ENCODE assay signal across 25 cellular contexts in the genomic region with DNA sequence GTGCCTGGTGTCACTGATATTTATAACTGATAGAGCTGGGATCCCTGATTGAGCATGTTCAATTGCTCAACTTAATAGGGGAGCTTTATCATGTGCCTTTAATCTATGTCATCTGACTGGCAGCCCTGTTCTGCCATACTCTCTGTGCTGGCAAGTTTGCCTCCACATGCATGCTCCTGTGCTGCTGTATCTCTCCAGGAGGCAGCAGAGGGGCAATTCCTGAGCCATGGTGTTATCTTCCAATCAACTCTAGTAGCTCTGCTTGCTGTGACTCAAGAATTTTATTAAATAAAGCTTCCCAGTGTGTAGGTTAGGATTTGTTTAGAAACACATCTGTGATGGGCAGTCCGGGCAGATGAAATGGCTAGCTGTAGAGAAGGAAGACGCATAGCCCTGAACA.
"Had no signal": no experiment of that assay in that cellular context is flagged by ENCODE, and none has a peak within 500 bp of the region (broad histone marks: within the 10 kb centered on the region; RNA-seq: fewer than 3 reads in every experiment).

No MANE protein-coding gene starts in this region.

- DNase-seq: colonic mucosa; effector CD8-positive, alpha-beta T cell; foreskin keratinocyte; heart left ventricle; left ventricle myocardium superior; lower lobe of right lung; natural killer cell; right cardiac atrium; sigmoid colon; spleen; stimulated activated CD4-positive, alpha-beta T cell treated with anti-CD3 and anti-CD28 coated beads, Interleukin-4, amount 100 ng/mL, for 4 hours; stimulated activated naive CD8-positive, alpha-beta T cell treated with anti-CD3 and anti-CD28 coated beads, Interleukin-15, Interleukin-2, amounts not matched to agents 100 U/mL and 50 U/mL, for 24 hours; substantia nigra; testis; tibial artery had no signal

- H3K9me3 Mint-ChIP-seq: neural crest cell; stimulated activated memory B cell treated with anti-CD40 and anti-IgM and Interleukin-4, amounts not matched to agents 10 μg/mL and 1 μg/mL and 100 μg/mL, for 72 hours; type B pancreatic cell had no signal

- H3K4me2 ChIP-seq: hepatocyte had no signal

- H3K27ac ChIP-seq: colonic mucosa, esophagus muscularis mucosa, foreskin keratinocyte, gastroesophageal sphincter, heart left ventricle, hepatocyte, lower lobe of right lung, prostate gland, sigmoid colon, spleen, testis, tibial artery had no signal

- H3K36me3 Mint-ChIP-seq: stimulated activated memory B cell treated with anti-CD40 and anti-IgM and Interleukin-4, amounts not matched to agents 10 μg/mL and 1 μg/mL and 100 μg/mL, for 72 hours; type B pancreatic cell had no signal

- H3K4me1 ChIP-seq: colonic mucosa, esophagus muscularis mucosa, foreskin keratinocyte, gastroesophageal sphincter, heart left ventricle, lower lobe of right lung, prostate gland, sigmoid colon, spleen, testis, tibial artery had no signal

- H3K79me2 ChIP-seq: hepatocyte had no signal

- H3K27ac Mint-ChIP-seq: dendritic cell treated with granulocyte-macrophage colony-stimulating factor and Interleukin-4, amounts not matched to agents 40 ng/mL and 50 ng/mL, for 4 days; natural killer cell; stimulated activated memory B cell treated with anti-CD40 and anti-IgM and Interleukin-4, amounts not matched to agents 10 μg/mL and 1 μg/mL and 100 μg/mL, for 72 hours; type B pancreatic cell had no signal

- H3K9me3 ChIP-seq: colonic mucosa, esophagus muscularis mucosa, gastroesophageal sphincter, lower lobe of right lung, prostate gland, sigmoid colon, testis, tibial artery had no signal

- ATAC-seq: foreskin keratinocyte; gastroesophageal sphincter; heart left ventricle; left ventricle myocardium superior; lower lobe of right lung; natural killer cell; right cardiac atrium; stimulated activated memory B cell treated with anti-CD40 and anti-IgM and Interleukin-4, amounts not matched to agents 10 μg/mL and 1 μg/mL and 100 μg/mL, for 72 hours; stimulated activated naive CD8-positive, alpha-beta T cell treated with anti-CD3 and anti-CD28 coated beads, Interleukin-15, Interleukin-2, amounts not matched to agents 100 U/mL and 50 U/mL, for 24 hours had no signal

- H3K27me3 Mint-ChIP-seq: dendritic cell treated with granulocyte-macrophage colony-stimulating factor and Interleukin-4, amounts not matched to agents 40 ng/mL and 50 ng/mL, for 4 days; stimulated activated memory B cell treated with anti-CD40 and anti-IgM and Interleukin-4, amounts not matched to agents 10 μg/mL and 1 μg/mL and 100 μg/mL, for 72 hours; type B pancreatic cell had no signal

- H3K4me1 Mint-ChIP-seq: natural killer cell; neural crest cell; stimulated activated memory B cell treated with anti-CD40 and anti-IgM and Interleukin-4, amounts not matched to agents 10 μg/mL and 1 μg/mL and 100 μg/mL, for 72 hours had no signal

- H3K36me3 ChIP-seq: colonic mucosa, esophagus muscularis mucosa, gastroesophageal sphincter, heart left ventricle, lower lobe of right lung, prostate gland, sigmoid colon, spleen, tibial artery had no signal

- FAIRE-seq: endothelial cell of umbilical vein, keratinocyte had no signal

- H2AFZ ChIP-seq: hepatocyte had no signal

- H3K4me3 ChIP-seq: colonic mucosa, esophagus muscularis mucosa, gastroesophageal sphincter, heart left ventricle, hepatocyte, lower lobe of right lung, prostate gland, sigmoid colon, spleen, testis, tibial artery had no signal

- H3K4me3 Mint-ChIP-seq: dendritic cell treated with granulocyte-macrophage colony-stimulating factor and Interleukin-4, amounts not matched to agents 40 ng/mL and 50 ng/mL, for 4 days; natural killer cell; neural crest cell; stimulated activated memory B cell treated with anti-CD40 and anti-IgM and Interleukin-4, amounts not matched to agents 10 μg/mL and 1 μg/mL and 100 μg/mL, for 72 hours; type B pancreatic cell had no signal

- H3K27me3 ChIP-seq: colonic mucosa, esophagus muscularis mucosa, foreskin keratinocyte, gastroesophageal sphincter, heart left ventricle, hepatocyte, sigmoid colon, spleen, testis, tibial artery had no signal
